Comparison of ENCODE assay signal across 1 cellular context in genomic region chr2:38026846-38027245, GRCh38.
TF ChIP-seq lines count a peak whose summit lies in the region.

No MANE protein-coding gene starts in this region.

TF ChIP-seq in H1, 55 proteins besides CTCF, POLR2A, EP300 and RAD21:
- TF ChIP-seq SP4 (IDR thresholded peaks at IDR 0.05; ENCODE audit: low read length): no peak
- TF ChIP-seq SP1 (IDR thresholded peaks at IDR 0.05; ENCODE audit: low read depth, low read length): no peak
- TF ChIP-seq E2F6 (IDR thresholded peaks at IDR 0.05): no peak
- TF ChIP-seq BACH1 (IDR thresholded peaks at IDR 0.05; ENCODE audit: low read length): no peak
- no peak for TF ChIP-seq RBBP5 (IDR thresholded peaks at IDR 0.05; ENCODE audit: borderline replicate concordance, low read depth, low read length)
- no peak for TF ChIP-seq RNF2 (IDR thresholded peaks at IDR 0.05; ENCODE audit: borderline replicate concordance, low read depth, low read length, missing control alignments, poor library complexity, severe bottlenecking)
- no peak for TF ChIP-seq HDAC2 (IDR thresholded peaks at IDR 0.05; ENCODE audit: borderline replicate concordance in 1 of 2, low read depth in 2 of 2, low read length in 2 of 2)
- TF ChIP-seq TCF12 (IDR thresholded peaks at IDR 0.05; ENCODE audit: low read depth, low read length): no peak
- TF ChIP-seq SP2 (IDR thresholded peaks at IDR 0.05; ENCODE audit: low read length): no peak
- no peak for TF ChIP-seq JUN (IDR thresholded peaks at IDR 0.05; ENCODE audit: low read depth, low read length)
- TF ChIP-seq BCL11A (IDR thresholded peaks at IDR 0.05; ENCODE audit: low read depth in 2 of 2, low read length in 2 of 2): no peak
- no peak for TF ChIP-seq TEAD4 (IDR thresholded peaks at IDR 0.05; ENCODE audit: low read depth, low read length)
- no peak for TF ChIP-seq CHD2 (IDR thresholded peaks at IDR 0.05; ENCODE audit: low read length)
- TF ChIP-seq NANOG (IDR thresholded peaks at IDR 0.05; ENCODE audit: insufficient read depth, low read depth, low read length, poor library complexity, severe bottlenecking): no peak
